In genomic region chr1:52365091-52365745, GRCh38 we compare ENCODE assay signal across 9 cellular contexts. TPM values are rescaled to one million over a fixed set of nuclear protein-coding genes. Genes with fewer than 3 reads are reported as not detected.
A peak's percentile ranks its signal among the peaks of the same experiment; 100 is the strongest.
DNase-seq lines count a peak whose midpoint lies in the region; ATAC-seq, FAIRE-seq and TF ChIP-seq lines count a peak whose summit lies in the region.
"Had no signal": no experiment of that assay in that cellular context is flagged by ENCODE, and none has a peak within 500 bp of the region (broad histone marks: within the 10 kb centered on the region; RNA-seq: fewer than 3 reads in every experiment).

No MANE protein-coding gene starts in this region.

- intact Hi-C loops in Panc1 (cut with micrococcal nuclease; ENCODE audit: unreplicated experiment): no loop called here

- H3K27ac ChIP-seq in BLaER1 (peak overlapping the region; percentile 89), Panc1 (ENCODE audit: low read length) (peak overlapping the region; percentile 93), small intestine (ENCODE audit: low read depth in 1 of 2, low read length in 1 of 2) (peak overlapping the region; percentile 94 to 98)

- H3K9ac ChIP-seq in BLaER1: peak overlapping the region; percentile 90

- TF ChIP-seq CTCF in Panc1 (IDR thresholded peaks at IDR 0.05): no peak
- no peak for TF ChIP-seq CTCF in cardiac fibroblast (IDR thresholded peaks at IDR 0.05; ENCODE audit: low read depth, low read length)

- no peak for FAIRE-seq in small intestine (lab: Jason Lieb, UNC)
- FAIRE-seq: TTC549 had no signal

- in situ Hi-C loops in Panc1 (cut with HindIII; ENCODE audit: low pct_unique_long_range_greater_than_20kb, low sequenced_read_pairs): no loop called here

- H3K4me1 ChIP-seq in BLaER1 (peaks cover 30% of the 10 kb centered on the region), Panc1 (ENCODE audit: control insufficient read depth, insufficient read depth, low read length) (peaks cover 18% of the 10 kb centered on the region), small intestine (ENCODE audit: control insufficient read depth in 2 of 2, insufficient read depth in 1 of 2, low read depth in 1 of 2, low read length in 1 of 2) (peaks cover 0 to 4% of the 10 kb centered on the region in 2 donors)

- no peaks in the 10 kb centered on the region for H3K9me3 ChIP-seq in BLaER1
- H3K9me3 ChIP-seq in Panc1 (ENCODE audit: control insufficient read depth, insufficient read depth, low read depth, low read length): no peaks in the 10 kb centered on the region
- no peaks in the 10 kb centered on the region for H3K9me3 ChIP-seq in small intestine (ENCODE audit: control insufficient read depth, low read depth)

- peak overlapping the region; percentile 91 for H3K4me3 ChIP-seq in BLaER1
- H3K4me3 ChIP-seq in Panc1 (ENCODE audit: low read depth in 2 of 2, low read length in 2 of 2): peak overlapping the region; percentile 74 to 92
- peak overlapping the region; percentile 75 to 95 for H3K4me3 ChIP-seq in cardiac fibroblast (replicated peaks in 1 of 2; ENCODE audit: low read depth in 2 of 2, low read length in 2 of 2)
- H3K4me3 ChIP-seq in small intestine (ENCODE audit: low read depth in 1 of 2, low read length in 2 of 2): peak overlapping the region; percentile 86 to 90

- CTCF ChIA-PET in Panc1 (lab: Charles Lee): no interaction called here

- no peak for DNase-seq in Panc1 (ENCODE audit: low read depth, low spot score)
- peak; percentile 72 to 74 for DNase-seq in cardiac fibroblast (ENCODE audit: low read depth in 2 of 2)
- peak; percentile 66 for DNase-seq in iris pigment epithelial cell (ENCODE audit: low read depth)
- peak; percentile 62 for DNase-seq in small intestine

- WGBS in small intestine, 3 donors: 7 to 10% (median 8%) methylated on average over 22 of the region's 22 CpGs

- H3K36me3 ChIP-seq in BLaER1: peaks cover 43% of the 10 kb centered on the region
- H3K36me3 ChIP-seq in Panc1 (ENCODE audit: control insufficient read depth, insufficient read depth, low read length): peaks cover 11% of the 10 kb centered on the region
- H3K36me3 ChIP-seq in small intestine (ENCODE audit: control insufficient read depth in 2 of 2, insufficient read depth in 2 of 2, low read length in 2 of 2): peaks cover 5 to 11% of the 10 kb centered on the region in 2 donors

- peak overlapping the region; percentile 93 for H3K4me2 ChIP-seq in BLaER1

- POLR2A ChIA-PET in Panc1 (lab: Charles Lee): interaction anchor here (0.6 kb wide), 1 partner anchor 187 kb away, joined by 11 read pairs; the partner anchor contains the start of gene TUT4

- ATAC-seq in GM19395 (IDR thresholded peaks at IDR 0.05; ENCODE audit: unreplicated experiment): peak; percentile 0
- 0 out of 2 replicates have a peak, but pooled peaks have one; percentile 5 for ATAC-seq in Panc1
- ATAC-seq in GM18867 (IDR thresholded peaks at IDR 0.05; ENCODE audit: unreplicated experiment): no peak
- ATAC-seq in GM19463 (IDR thresholded peaks at IDR 0.05; ENCODE audit: unreplicated experiment): no peak

- H3K27me3 ChIP-seq in BLaER1 (peaks cover 4% of the 10 kb centered on the region; the same call in 1 of the 2 replicates), Panc1 (ENCODE audit: control insufficient read depth, insufficient read depth, low read length) (no peaks in the 10 kb centered on the region), small intestine (ENCODE audit: control insufficient read depth in 2 of 2, insufficient read depth in 2 of 2, low read length in 2 of 2) (no peaks in the 10 kb centered on the region)

- peaks cover 15% of the 10 kb centered on the region; the same call in 1 of the 2 replicates for H4K20me1 ChIP-seq in BLaER1

- BruUV-seq in Panc1 (replicated peaks; lab: Mats Ljungman, UMichigan): no TSS peak

RNA-seq across cellular contexts. Expression of gene CC2D1B, which starts 0.8 kb away (rescaled TPM):
- 52.5 TPM for total RNA-seq in Panc1 (2021; ENCODE audit: unreplicated experiment)
- polyA plus RNA-seq in Panc1 (2012; ENCODE audit: insufficient read length): 38.1 TPM
- 10 to 100 TPM; 17.3 to 19.0 (median 17.5) TPM for polyA plus RNA-seq in small intestine

RNA-seq across cellular contexts. Expression of gene ORC1, which starts 39.0 kb away (rescaled TPM):
- 14.3 TPM for total RNA-seq in Panc1 (2021; ENCODE audit: unreplicated experiment)
- polyA plus RNA-seq in Panc1 (2012; ENCODE audit: insufficient read length): 4.3 TPM
- polyA plus RNA-seq in small intestine: 1 to 10 TPM in 2 of 3 donors, under 1 TPM in 1; 0.22 to 5.3 (median 1.4) TPM

RNA-seq across cellular contexts. Expression of gene PRPF38A, which starts 39.2 kb away (rescaled TPM):
- total RNA-seq in Panc1 (2021; ENCODE audit: unreplicated experiment): 41.6 TPM
- 27.7 TPM for polyA plus RNA-seq in Panc1 (2012; ENCODE audit: insufficient read length)
- polyA plus RNA-seq in small intestine: 10 to 100 TPM; 11.6 to 29.9 (median 18.9) TPM

Comparison
In these comparisons a context has a peak if more than half of its experiments do, and no peak if none do; other contexts are left out.
1. ATAC-seq: peak in GM19395 (single experiment) and Panc1 (single experiment); none in GM18867 (single experiment) and GM19463 (single experiment).
2. Peak in every context shown above with its lines, with median percentiles within 50 percentile points of each other: H3K27ac ChIP-seq and H3K4me3 ChIP-seq.